23 cellular contexts compared by ENCODE assay signal in the genomic region with DNA sequence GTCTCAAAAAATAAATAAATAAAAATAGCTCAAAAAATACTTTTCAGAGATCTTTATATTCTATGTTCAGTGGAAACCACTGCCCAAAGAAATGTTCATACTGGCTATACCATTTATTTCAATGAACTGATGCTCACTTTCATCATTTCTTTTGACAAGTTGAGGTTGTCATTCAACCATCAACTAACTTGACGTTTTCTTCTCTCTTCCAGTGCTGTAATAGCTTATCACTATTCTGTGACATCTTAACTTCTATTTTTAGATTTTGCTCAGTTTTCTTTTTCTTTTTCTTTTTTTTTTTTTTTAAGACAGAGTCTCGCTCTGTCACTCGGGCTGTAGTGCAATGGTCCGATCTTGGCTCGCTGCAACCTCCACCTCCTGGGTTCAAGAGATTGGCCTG. TPM values are rescaled to one million over a fixed set of nuclear protein-coding genes. Genes with fewer than 3 reads are reported as not detected.
"Had no signal": no experiment of that assay in that cellular context is flagged by ENCODE, and none has a peak within 500 bp of the region (broad histone marks: within the 10 kb centered on the region; RNA-seq: fewer than 3 reads in every experiment).

No MANE protein-coding gene starts in this region.

- H3K27me3 ChIP-seq: adrenal gland, ascending aorta, body of pancreas, brain microvascular endothelial cell, breast epithelium, cardiac muscle cell had no signal

- H3K36me3 ChIP-seq: adrenal gland, ascending aorta, brain microvascular endothelial cell, breast epithelium, cardiac muscle cell had no signal

- H3K4me3 ChIP-seq: adrenal gland, ascending aorta, body of pancreas, breast epithelium, cardiac muscle cell had no signal

- H3K9me3 ChIP-seq: adrenal gland, ascending aorta, body of pancreas, breast epithelium had no signal

- ATAC-seq: activated naive CD4-positive, alpha-beta T cell treated with anti-CD3 and anti-CD28 coated beads, Interleukin-2, amount 50 U/mL, for 72 hours; activated naive CD8-positive, alpha-beta T cell treated with anti-CD3 and anti-CD28 coated beads, Interleukin-2, amount 50 U/mL, for 24 hours; activated T-cell treated with anti-CD3 and anti-CD28 coated beads, Interleukin-2, amount 50 U/mL, for 4 hours; activated T-cell treated with anti-CD3 and anti-CD28 coated beads, Interleukin-2, amount 50 U/mL, for 72 hours; activated T-helper 17 cell treated with anti-CD3 and anti-CD28 coated beads, Interleukin-2, amount 50 U/mL, for 72 hours; body of pancreas had no signal

- H3K27ac ChIP-seq: adrenal gland, ascending aorta, body of pancreas, brain microvascular endothelial cell, breast epithelium, cardiac muscle cell had no signal

RNA-seq across cellular contexts. Expression of gene CTAGE4, which starts 8.7 kb away (rescaled TPM):
- total RNA-seq: ascending aorta, cardiac muscle cell had no signal
- polyA plus RNA-seq: cardiac muscle cell had no signal

RNA-seq across cellular contexts. Expression of gene OR2A14, which starts 51.6 kb away (rescaled TPM):
- total RNA-seq: activated naive CD4-positive, alpha-beta T cell treated with anti-CD3 and anti-CD28 coated beads for 36 hours; activated naive CD4-positive, alpha-beta T cell treated with anti-CD3 and anti-CD28 coated beads, Interleukin-2, amount 50 U/mL, for 72 hours; activated naive CD8-positive, alpha-beta T cell treated with anti-CD3 and anti-CD28 coated beads for 36 hours; activated naive CD8-positive, alpha-beta T cell treated with anti-CD3 and anti-CD28 coated beads, Interleukin-2, amount 10 ng/mL, durations not matched to agents 7 days and 5 days; activated T-cell treated with anti-CD3 and anti-CD28 coated beads, Interleukin-2, amount 50 U/mL, for 4 hours; activated T-cell treated with anti-CD3 and anti-CD28 coated beads, Interleukin-2, amount 50 U/mL, for 72 hours; activated T-helper 1 cell treated with anti-CD3 and anti-CD28 coated beads, Interleukin-12 subunit alpha, Interleukin-12 subunit beta, Interleukin-2, Interleukin-4 antibody, amounts not matched to agents 30 ng/mL and 10 ng/mL and 1 ng/mL, durations not matched to agents 14 hours and 24 hours and 36 hours; activated T-helper 17 cell treated with anti-CD3 and anti-CD28 coated beads, Interleukin-2, amount 50 U/mL, for 72 hours; activated T-helper 2 cell treated with anti-CD3 and anti-CD28 coated beads, Interferon-gamma antibody, Interleukin-2, Interleukin-4, amounts not matched to agents 10 μg/mL and 5 μg/mL and 100 μg/mL, durations not matched to agents 14 hours and 24 hours and 36 hours; adrenal gland; aorta; ascending aorta; astrocyte; body of pancreas; breast epithelium; bronchial epithelial cell; cardiac muscle cell; cardiac septum; cerebellum; chondrocyte had no signal
- polyA plus RNA-seq: adipose tissue, adrenal gland, aorta, cardiac muscle cell had no signal
